In the genomic region with DNA sequence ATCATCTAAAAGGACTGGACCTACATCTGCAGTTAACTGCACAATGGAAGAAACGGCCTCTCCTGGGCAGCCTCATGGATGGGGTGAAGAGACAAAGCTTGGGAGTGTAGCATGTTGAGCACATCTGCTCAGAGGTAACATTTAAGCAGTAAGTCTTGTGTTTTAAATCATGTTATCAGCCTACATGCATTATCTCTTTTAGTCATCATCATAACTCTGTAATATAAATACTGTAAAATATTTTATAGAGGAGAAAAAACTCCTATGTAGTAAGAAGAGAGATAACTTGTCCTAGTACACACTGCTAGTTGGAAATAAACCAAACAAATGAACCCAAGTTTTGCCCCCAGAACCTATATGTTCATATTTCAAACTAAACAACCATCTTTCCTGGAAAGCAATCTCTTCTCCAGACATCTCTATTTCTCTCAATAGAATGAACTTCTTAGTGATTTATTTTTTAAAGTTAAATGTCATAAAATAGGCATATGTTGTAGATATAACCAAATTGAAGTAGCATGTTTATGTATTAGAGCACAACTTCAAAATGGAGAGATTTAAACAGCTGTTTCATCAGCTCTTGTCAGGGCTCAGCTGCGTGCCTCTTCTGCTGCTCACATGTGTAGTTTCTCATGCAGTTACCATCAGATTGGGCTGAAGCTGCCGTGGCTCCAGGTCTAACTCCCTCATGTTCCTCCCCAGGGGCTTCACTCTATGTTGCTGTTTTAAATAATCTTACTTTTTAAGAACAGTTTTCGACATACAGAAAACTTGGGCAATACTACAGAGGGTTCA, we compare ENCODE assay signal across 23 cellular contexts.
"Had no signal": no experiment of that assay in that cellular context is flagged by ENCODE, and none has a peak within 500 bp of the region (broad histone marks: within the 10 kb centered on the region; RNA-seq: fewer than 3 reads in every experiment).

No MANE protein-coding gene starts in this region.

- H3K4me1 ChIP-seq: gastrocnemius medialis, lower lobe of right lung had no signal

- H3K4me3 ChIP-seq: coronary artery, dorsolateral prefrontal cortex, esophagus muscularis mucosa, gastrocnemius medialis, heart right ventricle, left lung, lower lobe of right lung, mucosa of descending colon had no signal

- H3K27ac ChIP-seq: coronary artery, esophagus muscularis mucosa, gastrocnemius medialis, heart right ventricle, left lung, lower lobe of right lung had no signal

- DNase-seq: dermis blood vessel endothelial cell; dorsolateral prefrontal cortex; effector CD4-positive, alpha-beta T cell; effector memory CD4-positive, alpha-beta T cell; foreskin melanocyte; gastrocnemius medialis; glutamatergic neuron; head of caudate nucleus; heart right ventricle; hippocampal formation; left cardiac atrium; left lung; left ventricle myocardium superior; lower lobe of right lung; mesenchymal stem cell; mucosa of descending colon; naive B cell had no signal

- FAIRE-seq: colon, endothelial cell of umbilical vein, islet of Langerhans, keratinocyte had no signal

- H3K27me3 ChIP-seq: dorsolateral prefrontal cortex, esophagus muscularis mucosa, gastrocnemius medialis, heart right ventricle, left lung had no signal

- ATAC-seq: gastrocnemius medialis, heart right ventricle, left cardiac atrium, left lung, left ventricle myocardium superior, lower lobe of right lung, mucosa of descending colon had no signal

- H3K36me3 ChIP-seq: esophagus muscularis mucosa, gastrocnemius medialis, heart right ventricle, left lung, lower lobe of right lung had no signal

- H3K9me3 ChIP-seq: gastrocnemius medialis, lower lobe of right lung, mucosa of descending colon had no signal
